Comparison of ENCODE assay signal across 8 cellular contexts in the genomic region with DNA sequence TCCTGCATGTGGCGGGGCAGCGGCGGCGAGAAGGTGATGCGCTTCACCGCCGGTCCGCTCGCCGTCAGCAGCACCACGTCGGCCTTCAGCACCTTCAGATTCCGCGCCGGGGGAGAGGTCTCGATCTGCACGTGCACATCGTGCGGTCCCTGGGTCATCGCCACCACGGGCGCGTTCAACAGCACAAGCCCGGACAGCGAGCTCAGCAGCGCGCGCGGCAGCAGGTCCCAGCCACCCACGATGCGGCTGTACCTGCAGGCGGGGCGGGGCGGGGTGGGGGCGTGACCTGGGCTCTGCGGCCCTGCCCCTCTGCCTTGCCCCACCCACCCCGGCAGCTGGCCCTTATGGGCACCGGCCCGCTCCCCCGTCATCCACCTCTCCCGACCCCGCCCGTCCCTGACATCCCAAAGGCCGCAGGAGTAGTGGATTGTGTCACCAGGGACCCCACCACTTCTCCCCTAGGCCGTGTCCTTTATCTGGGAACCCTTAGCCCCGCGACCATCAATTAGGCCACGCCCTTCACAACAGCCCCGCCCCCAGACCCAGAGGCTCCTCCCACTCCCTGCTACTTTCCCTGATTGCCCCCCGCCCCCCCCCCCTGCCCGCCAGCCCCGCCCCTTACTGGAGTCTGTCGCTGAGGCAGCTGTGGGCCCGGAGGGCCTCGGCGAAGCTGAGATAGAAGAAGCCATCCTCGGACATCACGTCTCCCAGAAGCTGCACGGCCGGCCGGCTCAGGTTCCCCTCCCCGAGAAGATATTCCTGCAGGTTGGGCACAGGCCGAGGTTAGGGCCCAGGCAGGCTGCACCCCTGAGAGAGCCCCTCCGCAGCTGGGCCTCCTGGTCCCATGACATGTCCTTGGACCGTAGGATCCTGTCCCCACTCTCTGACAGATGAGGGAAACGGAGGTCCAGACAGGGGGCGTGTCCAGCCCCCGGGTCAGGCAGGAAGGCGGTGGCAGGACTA. TPM values are rescaled to one million over a fixed set of nuclear protein-coding genes. Genes with fewer than 3 reads are reported as not detected.
A peak's percentile ranks its signal among the peaks of the same experiment; 100 is the strongest.
DNase-seq lines count a peak whose midpoint lies in the region; ATAC-seq and FAIRE-seq lines count a peak whose summit lies in the region.

No MANE protein-coding gene starts in this region.

- H3K36me3 Mint-ChIP-seq in activated T-cell treated with anti-CD3 and anti-CD28 coated beads, Interleukin-2, amount 50 U/mL, for 24 hours (ENCODE audit: low read depth) = peaks cover 45% of the 10 kb centered on the region

- no peak for ATAC-seq in GM21717 (IDR thresholded peaks at IDR 0.05; ENCODE audit: unreplicated experiment)

- WGBS in small intestine, 3 donors = 11 to 14% (median 13%) methylated on average over 48 to 69 of the region's 69 CpGs

- H3K27me3 Mint-ChIP-seq in activated T-cell treated with anti-CD3 and anti-CD28 coated beads, Interleukin-2, amount 50 U/mL, for 24 hours = no peaks in the 10 kb centered on the region

- DNase-seq in COLO829 (ENCODE audit: low spot score) (peak; percentile 56), NCI-H2171 (lab: John Stamatoyannopoulos, UW) (peak; percentile 42), germinal center (ENCODE audit: low spot score) (peak; percentile 83), small intestine (peak; percentile 67), hepatic stellate cell (ENCODE audit: low spot score) (no peak), foreskin melanocyte (no peak)
- peak; percentile 81 for DNase-seq in activated T-cell treated with anti-CD3 and anti-CD28 coated beads, Interleukin-2, amount 50 U/mL, for 24 hours

- peaks cover 2 to 5% of the 10 kb centered on the region in 2 donors for H3K4me1 ChIP-seq in small intestine (ENCODE audit: control insufficient read depth in 2 of 2, insufficient read depth in 1 of 2, low read depth in 1 of 2, low read length in 1 of 2)

- H3K36me3 ChIP-seq in small intestine (ENCODE audit: control insufficient read depth in 2 of 2, insufficient read depth in 2 of 2, low read length in 2 of 2) = no peaks in the 10 kb centered on the region

- H3K4me3 ChIP-seq in small intestine (ENCODE audit: low read depth in 1 of 2, low read length in 2 of 2) = peak overlapping the region in 1 of 2 donors; percentile 13

- no peak for FAIRE-seq in small intestine (lab: Jason Lieb, UNC)

- H3K9me3 ChIP-seq in small intestine (ENCODE audit: control insufficient read depth, low read depth) = no peaks in the 10 kb centered on the region

- peak overlapping the region; percentile 73 for H3K27ac Mint-ChIP-seq in activated T-cell treated with anti-CD3 and anti-CD28 coated beads, Interleukin-2, amount 50 U/mL, for 24 hours

- no peak overlapping the region for H3K27ac ChIP-seq in small intestine (ENCODE audit: low read depth in 1 of 2, low read length in 1 of 2)

- no peaks in the 10 kb centered on the region for H3K27me3 ChIP-seq in small intestine (ENCODE audit: control insufficient read depth in 2 of 2, insufficient read depth in 2 of 2, low read length in 2 of 2)

- no peaks in the 10 kb centered on the region for H3K9me3 Mint-ChIP-seq in activated T-cell treated with anti-CD3 and anti-CD28 coated beads, Interleukin-2, amount 50 U/mL, for 24 hours

- peak overlapping the region; percentile 63 for H3K4me3 Mint-ChIP-seq in activated T-cell treated with anti-CD3 and anti-CD28 coated beads, Interleukin-2, amount 50 U/mL, for 24 hours

- peaks cover 40% of the 10 kb centered on the region for H3K4me1 Mint-ChIP-seq in activated T-cell treated with anti-CD3 and anti-CD28 coated beads, Interleukin-2, amount 50 U/mL, for 24 hours (ENCODE audit: low read depth)

RNA-seq across cellular contexts. Expression of a gene that starts 6.1 kb away (rescaled TPM):
- polyA plus RNA-seq in small intestine = 1 to 10 TPM in 2 of 3 donors, not detected in 1; 1.0 to 1.3 TPM

RNA-seq across cellular contexts. Expression of a gene that starts 13.1 kb away (rescaled TPM):
- 10 to 100 TPM; 23.6 to 52.6 (median 36.2) TPM for polyA plus RNA-seq in small intestine

RNA-seq across cellular contexts. Expression of a gene that starts 13.5 kb away (rescaled TPM):
- 10 to 100 TPM; 30.6 to 54.9 (median 35.1) TPM for polyA plus RNA-seq in small intestine

RNA-seq across cellular contexts. Expression of a gene that starts 23.3 kb away (rescaled TPM):
- 10 to 100 TPM; 45.9 to 49.9 (median 49.4) TPM for polyA plus RNA-seq in small intestine

RNA-seq across cellular contexts. Expression of a gene that starts 38.4 kb away (rescaled TPM):
- polyA plus RNA-seq in small intestine = 10 to 100 TPM; 40.2 to 51.7 (median 44.3) TPM

Comparison
In these comparisons a context has a peak if more than half of its experiments do, and no peak if none do; other contexts are left out.
1. DNase-seq: peak in COLO829 (single experiment), NCI-H2171 (single experiment), activated T-cell treated with anti-CD3 and anti-CD28 coated beads, Interleukin-2, amount 50 U/mL, for 24 hours (single experiment), germinal center (single experiment) and small intestine (single experiment); none in hepatic stellate cell (single experiment) and foreskin melanocyte (single experiment).